In the genomic region with DNA sequence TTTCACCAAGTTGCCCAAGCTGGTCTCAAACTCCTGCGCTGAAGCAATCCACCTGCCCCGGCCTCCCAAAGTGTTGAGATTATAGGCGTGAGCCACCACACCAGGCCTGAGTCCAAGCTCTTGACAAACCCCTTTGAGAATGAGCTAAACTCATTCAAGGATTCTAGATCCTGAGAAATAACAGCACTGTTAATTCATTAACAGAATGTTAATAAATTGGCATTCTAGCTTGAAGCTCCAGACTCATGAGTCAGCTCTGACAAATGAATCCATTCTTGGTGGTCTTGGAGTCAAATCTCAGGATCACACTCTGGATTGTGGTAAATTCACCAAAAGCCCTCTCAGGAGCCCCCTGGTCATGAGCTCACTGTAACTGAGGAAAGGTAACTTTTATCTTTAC, we compare ENCODE assay signal across 13 cellular contexts. TPM values are rescaled to one million over a fixed set of nuclear protein-coding genes. Genes with fewer than 3 reads are reported as not detected.
DNase-seq lines count a peak whose midpoint lies in the region; ATAC-seq, FAIRE-seq and TF ChIP-seq lines count a peak whose summit lies in the region.
"Had no signal": no experiment of that assay in that cellular context is flagged by ENCODE, and none has a peak within 500 bp of the region (broad histone marks: within the 10 kb centered on the region; RNA-seq: fewer than 3 reads in every experiment).

No MANE protein-coding gene starts in this region.

- no peaks in the 10 kb centered on the region for H3K9me3 Mint-ChIP-seq in T-helper 2 cell treated with Interferon-gamma antibody and Interleukin-4, amounts not matched to agents 5 μg/mL and 100 μg/mL, for 36 hours

- H4K20me1 ChIP-seq in MM.1S (ENCODE audit: insufficient read depth, low read length) (no peaks in the 10 kb centered on the region), K562 (replicated peaks; ENCODE audit: control insufficient read depth, insufficient read depth, low read length) (no peaks in the 10 kb centered on the region), neural cell (ENCODE audit: insufficient read depth) (no peaks in the 10 kb centered on the region)

- no peaks in the 10 kb centered on the region for H3K27me3 Mint-ChIP-seq in T-helper 2 cell treated with Interferon-gamma antibody and Interleukin-4, amounts not matched to agents 5 μg/mL and 100 μg/mL, for 36 hours (ENCODE audit: low read depth)

- peaks cover 10% of the 10 kb centered on the region; the same call in 1 of the 2 replicates for H3K4me1 ChIP-seq in MM.1S (ENCODE audit: low read length)
- H3K4me1 ChIP-seq in K562 (replicated peaks in 1 of 2; ENCODE audit: control insufficient read depth in 2 of 2, insufficient read depth in 2 of 2, low read length in 2 of 2), result peaks cover 6 to 13% of the 10 kb centered on the region in 2 experiments; a peak in 4 of 5 replicates
- H3K4me1 ChIP-seq in prostate gland (replicated peaks), result peaks cover 4% of the 10 kb centered on the region
- H3K4me1 ChIP-seq in colonic mucosa, result peaks cover 9% of the 10 kb centered on the region

- H3K4me2 ChIP-seq in MM.1S (ENCODE audit: low read depth, low read length) (peak overlapping the region; percentile 84; the same call in 1 of the 2 replicates), K562 (ENCODE audit: insufficient read depth, low read length) (peak overlapping the region; percentile 90), neural cell (ENCODE audit: low read length) (no peak overlapping the region)

- H3K9ac ChIP-seq in MM.1S (ENCODE audit: low read length), result no peak overlapping the region
- H3K9ac ChIP-seq in K562 (ENCODE audit: insufficient read depth in 1 of 2, low read depth in 2 of 2, low read length in 2 of 2), result peak overlapping the region in 1 of 2 experiments; percentile 90; a peak in 2 of 4 replicates
- no peak overlapping the region for H3K9ac ChIP-seq in neural cell (ENCODE audit: low read length)
- H3K9ac ChIP-seq in colonic mucosa (ENCODE audit: low read depth in 2 of 2, low read length in 2 of 2), result no peak overlapping the region

- BruUV-seq in K562 (replicated peaks; lab: Mats Ljungman, UMichigan), result no TSS peak

- DNase-seq in T-helper 2 cell treated with Interferon-gamma antibody and Interleukin-4, amounts not matched to agents 5 μg/mL and 100 μg/mL, for 36 hours (ENCODE audit: low spot score), result no peak
- DNase-seq in T-helper 2 cell, result no peak
- no peak for DNase-seq in MM.1S
- DNase-seq in K562 (ENCODE audit: extremely low read depth in 1 of 4, low spot score in 3 of 4), result no peak
- DNase-seq in prostate gland (ENCODE audit: low spot score), result no peak
- no peak for DNase-seq in activated CD4-positive, CD25-positive, alpha-beta regulatory T cell treated with anti-CD3 and anti-CD28 coated beads, Interleukin-2, amount 50 U/mL, for 72 hours
- DNase-seq in colonic mucosa, result no peak
- DNase-seq: 8988T; effector CD8-positive, alpha-beta T cell; NCI-H2171 treated with DMSO at 0.1 percent for 48 hours; stimulated activated CD4-positive, alpha-beta T cell treated with anti-CD3 and anti-CD28 coated beads, Interleukin-15, amount 100 ng/mL, for 24 hours had no signal

- no peaks in the 10 kb centered on the region for H3K9me1 ChIP-seq in K562 (ENCODE audit: control insufficient read depth, insufficient read depth, low read length)

- H3K9me2 ChIP-seq in MM.1S (replicated peaks; ENCODE audit: insufficient read depth, low read length) (no peaks in the 10 kb centered on the region), neural cell (ENCODE audit: insufficient read depth, low read length) (no peaks in the 10 kb centered on the region)

- peak overlapping the region; percentile 99 for H3K27ac Mint-ChIP-seq in T-helper 2 cell treated with Interferon-gamma antibody and Interleukin-4, amounts not matched to agents 5 μg/mL and 100 μg/mL, for 36 hours

- TF ChIP-seq EP300 in K562 (IDR thresholded peaks at IDR 0.05; ENCODE audit: low read length) (no peak), neural cell (conservative IDR thresholded peaks at IDR 0.05; ENCODE audit: poor library complexity, severe bottlenecking) (no peak)

- H3K27me3 ChIP-seq in MM.1S (replicated peaks; ENCODE audit: insufficient read depth, low read length) (no peaks in the 10 kb centered on the region), K562 (ENCODE audit: control insufficient read depth in 2 of 2, insufficient read depth in 2 of 2, low read length in 2 of 2) (no peaks in the 10 kb centered on the region), neural cell (ENCODE audit: insufficient read depth, low read depth, low read length) (no peaks in the 10 kb centered on the region), prostate gland (replicated peaks; ENCODE audit: insufficient read depth) (no peaks in the 10 kb centered on the region), colonic mucosa (no peaks in the 10 kb centered on the region)

- POLR2A ChIA-PET in K562 (lab: Yijun Ruan, JAX), result interaction anchor here (0.6 to 2.9 kb wide), 10 partner anchors 9 to 806 kb away, joined by 3 to 14 read pairs (median 3); no protein-coding TSS in a partner anchor

- peak overlapping the region; percentile 98 for H3K4me3 Mint-ChIP-seq in T-helper 2 cell treated with Interferon-gamma antibody and Interleukin-4, amounts not matched to agents 5 μg/mL and 100 μg/mL, for 36 hours

- H3K36me3 Mint-ChIP-seq in T-helper 2 cell treated with Interferon-gamma antibody and Interleukin-4, amounts not matched to agents 5 μg/mL and 100 μg/mL, for 36 hours (ENCODE audit: low read depth), result peaks cover 25% of the 10 kb centered on the region

- TF ChIP-seq CTCF in MM.1S (IDR thresholded peaks at IDR 0.05; ENCODE audit: low read length) (no peak), K562 (IDR thresholded peaks at IDR 0.05 in 2 of 3, conservative IDR thresholded peaks at IDR 0.05 in 1 of 3; ENCODE audit: insufficient read depth in 2 of 3, low read depth in 1 of 3, low read length in 3 of 3) (no peak), neural cell (IDR thresholded peaks at IDR 0.05; ENCODE audit: poor library complexity, severe bottlenecking) (no peak), prostate gland (IDR thresholded peaks at IDR 0.05) (no peak), colonic mucosa (IDR thresholded peaks at IDR 0.05) (no peak)

- H3K9me3 ChIP-seq in MM.1S (replicated peaks; ENCODE audit: insufficient read depth, low read length) (no peaks in the 10 kb centered on the region), K562 (replicated peaks; ENCODE audit: control insufficient read depth, insufficient read depth, low read depth, low read length) (no peaks in the 10 kb centered on the region), neural cell (ENCODE audit: low read length) (no peaks in the 10 kb centered on the region), prostate gland (no peaks in the 10 kb centered on the region), colonic mucosa (no peaks in the 10 kb centered on the region)

- peaks cover 54% of the 10 kb centered on the region for H3K79me2 ChIP-seq in MM.1S (ENCODE audit: low read length)
- H3K79me2 ChIP-seq in K562 (ENCODE audit: control insufficient read depth, insufficient read depth, low read length), result peaks cover 49% of the 10 kb centered on the region
- H3K79me2 ChIP-seq in neural cell (replicated peaks; ENCODE audit: insufficient read depth, low read length), result peaks cover 17% of the 10 kb centered on the region

- in situ Hi-C loops in K562 (cut with MboI), result loop anchor here (10.0 kb wide), 1 partner anchor 505 kb away; no protein-coding TSS in a partner anchor

- ATAC-seq in K562, result no peak

- H2AFZ ChIP-seq in MM.1S (ENCODE audit: low read length), result no peak overlapping the region
- H2AFZ ChIP-seq in K562 (ENCODE audit: low read depth, low read length), result no peak overlapping the region
- H2AFZ ChIP-seq in neural cell (ENCODE audit: low read depth, low read length), result no peak overlapping the region

- H3K27ac ChIP-seq in MM.1S (ENCODE audit: low read length), result no peak overlapping the region
- H3K27ac ChIP-seq in K562 (ENCODE audit: extremely low read depth, low read depth, low read length), result 0 out of 3 replicates have a peak overlapping the region, but pooled peaks have one; percentile 86
- no peak overlapping the region for H3K27ac ChIP-seq in neural cell (ENCODE audit: low read length)
- no peak overlapping the region for H3K27ac ChIP-seq in prostate gland
- no peak overlapping the region for H3K27ac ChIP-seq in colonic mucosa

- TF ChIP-seq RAD21 in K562 (CRISPR knock-in tag; conservative IDR thresholded peaks at IDR 0.05 in 1 of 2, IDR thresholded peaks at IDR 0.05 in 1 of 2) (no peak), neural cell (conservative IDR thresholded peaks at IDR 0.05) (no peak)

- peaks cover 14% of the 10 kb centered on the region for H3K36me3 ChIP-seq in MM.1S (replicated peaks; ENCODE audit: insufficient read depth, low read length)
- H3K36me3 ChIP-seq in K562 (ENCODE audit: control insufficient read depth, insufficient read depth, low read length), result peaks cover 39% of the 10 kb centered on the region
- H3K36me3 ChIP-seq in neural cell (ENCODE audit: insufficient read depth, low read length), result no peaks in the 10 kb centered on the region
- H3K36me3 ChIP-seq in prostate gland, result peaks cover 0 to 4% of the 10 kb centered on the region in 2 donors
- H3K36me3 ChIP-seq in colonic mucosa, result peaks cover 7% of the 10 kb centered on the region

- TF ChIP-seq POLR2A in K562 (conservative IDR thresholded peaks at IDR 0.05) (no peak), prostate gland (IDR thresholded peaks at IDR 0.05) (no peak)

- H3K4me3 ChIP-seq in MM.1S (ENCODE audit: low read length), result no peak overlapping the region
- H3K4me3 ChIP-seq in K562, result peak overlapping the region; percentile 64; the same call in 1 of the 2 replicates
- H3K4me3 ChIP-seq in neural cell (ENCODE audit: low read length), result peak overlapping the region; percentile 86
- no peak overlapping the region for H3K4me3 ChIP-seq in prostate gland
- H3K4me3 ChIP-seq in colonic mucosa, result no peak overlapping the region

- 87% methylated on average over 3 of the region's 3 CpGs for WGBS in K562 (ENCODE audit: insufficient coverage, low coverage, missing lambda C conversion rate)
- 83% methylated on average over 3 of the region's 3 CpGs for WGBS in prostate gland

- CTCF ChIA-PET in K562 (lab: Yijun Ruan, JAX; ENCODE audit: low intra/inter-chr PET ratio), result no interaction called here

- peak; percentile 67 for FAIRE-seq in K562 (lab: Jason Lieb, UNC)
- FAIRE-seq: G401.6 had no signal

- intact Hi-C loops in K562 (cut with micrococcal nuclease), result loop anchor here (2.0 kb wide), 1 partner anchor 35 kb away; no protein-coding TSS in a partner anchor
- intact Hi-C loops in prostate gland (cut with DNase I), result loop anchor here (10.0 kb wide), 1 partner anchor 505 kb away; no protein-coding TSS in a partner anchor
- intact Hi-C loops in colonic mucosa (cut with DNase I), result no loop called here

- H3K4me1 Mint-ChIP-seq in T-helper 2 cell treated with Interferon-gamma antibody and Interleukin-4, amounts not matched to agents 5 μg/mL and 100 μg/mL, for 36 hours (ENCODE audit: low read depth), result peaks cover 17% of the 10 kb centered on the region

- H3F3A ChIP-seq in MM.1S (ENCODE audit: insufficient read depth, low read length) (no peaks in the 10 kb centered on the region), neural cell (ENCODE audit: insufficient read depth, low read length, poor library complexity, severe bottlenecking) (no peaks in the 10 kb centered on the region)

RNA-seq across cellular contexts. Expression of a gene that starts 1.8 kb away (rescaled TPM):
- total RNA-seq in K562 (2011; cell fraction: chromatin; rRNA removed; ENCODE audit: low replicate concordance), result 124 and 285 TPM in 2 replicates
- total RNA-seq in K562 (2011; cell fraction: nucleolus; rRNA removed), result 72.2 and 74.9 TPM in 2 replicates
- 112 and 116 TPM in 2 replicates for total RNA-seq in K562 (2011; cell fraction: nucleoplasm; rRNA removed)
- 153 and 232 TPM in 2 replicates for total RNA-seq in K562 (2014; rRNA removed)
- 236 and 274 TPM in 2 replicates for total RNA-seq in K562 (2014; rRNA removed; fragmentation: Illumina TruSeq; extraction: Trizol)
- total RNA-seq in K562 (2015; rRNA removed; fragmentation: Illumina TruSeq; extraction: Trizol), result 267 and 290 TPM in 2 replicates
- 130 and 145 TPM in 2 replicates for total RNA-seq in K562 (2021)
- polyA plus RNA-seq in K562 (2011; rRNA removed), result 180 and 207 TPM in 2 replicates
- 72.6 and 147 TPM in 2 replicates for polyA plus RNA-seq in K562 (2011; cell fraction: cytosol; rRNA removed)
- polyA plus RNA-seq in K562 (2011; cell fraction: nucleus; rRNA removed), result 135 and 213 TPM in 2 replicates
- polyA plus RNA-seq in K562 (2012), result 170 and 176 TPM in 2 replicates
- polyA plus RNA-seq in K562 (2014; fragmentation: Illumina TruSeq; extraction: Trizol), result 270 and 293 TPM in 2 replicates
- polyA plus RNA-seq in K562 (2014; fragmentation: Nextera tagmentation; extraction: Ambion mirVana), result 100 to 1,000 TPM; 141 to 267 TPM
- polyA plus RNA-seq in K562 (2014; rRNA removed), result 186 and 225 TPM in 2 replicates
- polyA minus RNA-seq in K562 (2011; rRNA and poly(A)+ RNA removed), result 246 and 314 TPM in 2 replicates
- 117 and 125 TPM in 2 replicates for polyA minus RNA-seq in K562 (2011; cell fraction: cytosol; rRNA and poly(A)+ RNA removed)
- 51.2 and 83.9 TPM in 2 replicates for polyA minus RNA-seq in K562 (2011; cell fraction: nucleus; rRNA and poly(A)+ RNA removed)
- polyA plus RNA-seq in neural cell, result 164 and 215 TPM in 2 replicates
- 142 and 143 TPM in 2 replicates for polyA minus RNA-seq in neural cell
- 100 to 1,000 TPM; 101 to 152 TPM for total RNA-seq in prostate gland
- 100 to 1,000 TPM; 139 to 164 TPM for total RNA-seq in colonic mucosa

RNA-seq across cellular contexts. Expression of a gene that starts 33.4 kb away (rescaled TPM):
- total RNA-seq in K562 (2011; cell fraction: chromatin; rRNA removed; ENCODE audit: low replicate concordance), result 35.2 and 72.3 TPM in 2 replicates
- total RNA-seq in K562 (2011; cell fraction: nucleolus; rRNA removed), result 30.0 and 48.3 TPM in 2 replicates
- total RNA-seq in K562 (2011; cell fraction: nucleoplasm; rRNA removed), result 39.2 and 42.7 TPM in 2 replicates
- total RNA-seq in K562 (2014; rRNA removed) (170 and 212 TPM in 2 replicates), K562 (2014; rRNA removed; fragmentation: Illumina TruSeq; extraction: Trizol) (46.7 and 48.8 TPM in 2 replicates), K562 (2015; rRNA removed; fragmentation: Illumina TruSeq; extraction: Trizol) (20.2 and 24.1 TPM in 2 replicates), K562 (2021) (64.0 and 67.1 TPM in 2 replicates), prostate gland (10 to 100 TPM; 25.8 to 71.0 TPM), colonic mucosa (10 to 100 TPM; 16.5 to 19.4 TPM)
- polyA plus RNA-seq in K562 (2011; rRNA removed) (55.5 and 74.8 TPM in 2 replicates), K562 (2014; fragmentation: Illumina TruSeq; extraction: Trizol) (73.9 and 79.1 TPM in 2 replicates), K562 (2014; fragmentation: Nextera tagmentation; extraction: Ambion mirVana) (10 to 100 TPM; 19.8 to 21.1 TPM), K562 (2014; rRNA removed) (56.8 and 84.3 TPM in 2 replicates), neural cell (12.5 and 17.1 TPM in 2 replicates)
- 46.0 and 58.0 TPM in 2 replicates for polyA plus RNA-seq in K562 (2011; cell fraction: cytosol; rRNA removed)
- polyA plus RNA-seq in K562 (2011; cell fraction: nucleus; rRNA removed), result 56.4 and 69.5 TPM in 2 replicates
- 46.9 and 58.3 TPM in 2 replicates for polyA plus RNA-seq in K562 (2012)
- 54.8 and 80.7 TPM in 2 replicates for polyA minus RNA-seq in K562 (2011; rRNA and poly(A)+ RNA removed)
- 42.9 and 49.0 TPM in 2 replicates for polyA minus RNA-seq in K562 (2011; cell fraction: cytosol; rRNA and poly(A)+ RNA removed)
- polyA minus RNA-seq in K562 (2011; cell fraction: nucleus; rRNA and poly(A)+ RNA removed), result 27.8 and 29.5 TPM in 2 replicates
- 19.1 and 21.2 TPM in 2 replicates for polyA minus RNA-seq in neural cell

Comparison
In these comparisons a context has a peak if more than half of its experiments do, and no peak if none do; other contexts are left out.
1. H3K4me3 ChIP-seq: peak in K562 (single experiment) and neural cell (single experiment); none in MM.1S (single experiment), prostate gland (0 of 2) and colonic mucosa (single experiment).